In the genomic region with DNA sequence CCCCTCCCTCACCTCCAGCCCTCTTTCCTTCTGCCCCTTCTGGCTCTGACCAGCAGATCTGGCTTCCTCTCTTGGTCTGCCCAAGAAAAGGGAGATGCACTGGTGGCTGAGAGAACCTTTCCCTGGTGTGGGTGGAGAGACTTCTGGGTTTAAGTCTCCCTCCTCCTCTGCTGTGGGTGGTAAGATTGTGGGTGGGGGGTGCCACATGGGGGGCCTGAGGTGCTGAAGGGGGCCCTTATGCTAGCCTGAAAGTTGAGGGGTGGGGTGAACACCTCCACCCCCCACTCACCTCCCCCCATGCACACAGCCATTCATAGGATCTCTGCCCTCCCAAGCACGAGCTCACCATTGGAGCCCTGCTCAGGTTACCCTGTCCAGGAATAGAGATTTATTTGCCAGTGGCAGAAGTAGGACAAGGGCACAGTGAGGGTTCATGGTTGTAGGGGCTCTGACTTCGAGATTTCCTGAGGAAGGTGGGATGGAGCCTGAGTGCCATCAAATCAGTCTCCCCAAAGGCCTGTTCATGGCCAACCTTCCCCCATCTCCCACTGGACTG, we compare ENCODE assay signal across 16 cellular contexts. TPM values are rescaled to one million over a fixed set of nuclear protein-coding genes. Genes with fewer than 3 reads are reported as not detected.
DNase-seq lines count a peak whose midpoint lies in the region; ATAC-seq, FAIRE-seq and TF ChIP-seq lines count a peak whose summit lies in the region.
"Had no signal": no experiment of that assay in that cellular context is flagged by ENCODE, and none has a peak within 500 bp of the region (broad histone marks: within the 10 kb centered on the region; RNA-seq: fewer than 3 reads in every experiment).

No MANE protein-coding gene starts in this region.

- no peak overlapping the region for H2BK15ac ChIP-seq in IMR-90 (ENCODE audit: low read depth, low read length)

- no peak overlapping the region for H2BK20ac ChIP-seq in IMR-90 (ENCODE audit: low read depth, low read length)

- no peaks in the 10 kb centered on the region for H4K20me1 ChIP-seq in IMR-90 (ENCODE audit: insufficient read depth, low read length)

- no peak overlapping the region for H3K56ac ChIP-seq in IMR-90 (ENCODE audit: extremely low read depth, insufficient read depth, low read length)

- POLR2A ChIA-PET in IMR-90 (lab: Charles Lee; ENCODE audit: unreplicated experiment) = no interaction called here

- H3K27ac ChIP-seq in IMR-90 (ENCODE audit: insufficient read depth, low read length) = no peak overlapping the region
- peak overlapping the region in 2 of 4 donors; percentile 35 to 37 for H3K27ac ChIP-seq in gastrocnemius medialis
- H3K27ac ChIP-seq: BLaER1 treated with 17β-estradiol and CSF1 and Interleukin-3, amounts not matched to agents 10 nM and 100 nM; HL-60 had no signal

- CTCF ChIA-PET in IMR-90 (lab: Yijun Ruan, JAX) = no interaction called here

- H3K27me3 Mint-ChIP-seq in nephron progenitor cell (ENCODE audit: low read depth, poor library complexity) = peaks cover 47% of the 10 kb centered on the region

- H3K18ac ChIP-seq in IMR-90 (ENCODE audit: low read depth, low read length) = no peak overlapping the region

- no peak for ATAC-seq in IMR-90 (ENCODE audit: low read depth)
- peak; percentile 73 to 87 for ATAC-seq in gastrocnemius medialis
- no peak for ATAC-seq in HG03571 (IDR thresholded peaks at IDR 0.05; ENCODE audit: unreplicated experiment)
- no peak for ATAC-seq in GM19351 (IDR thresholded peaks at IDR 0.05; ENCODE audit: unreplicated experiment)

- dilution Hi-C loops in IMR-90 (cut with HindIII; ENCODE audit: low sequenced_read_pairs, unreplicated experiment) = no loop called here

- no peak overlapping the region for H3K4me3 ChIP-seq in IMR-90 (ENCODE audit: insufficient read depth, low read depth, low read length)
- no peak overlapping the region for H3K4me3 ChIP-seq in gastrocnemius medialis
- H3K4me3 ChIP-seq: BLaER1 treated with 17β-estradiol and CSF1 and Interleukin-3, amounts not matched to agents 10 nM and 100 nM; HAP-1 had no signal

- no peak overlapping the region for H2AK9ac ChIP-seq in IMR-90 (replicated peaks; ENCODE audit: low read depth, low read length, poor library complexity)

- no peak overlapping the region for H4K8ac ChIP-seq in IMR-90 (ENCODE audit: low read depth in 2 of 2, low read length in 2 of 2)

- no peak overlapping the region for H2AFZ ChIP-seq in IMR-90 (replicated peaks; ENCODE audit: low read length, poor library complexity)

- no peaks in the 10 kb centered on the region for H3K79me1 ChIP-seq in IMR-90 (ENCODE audit: low read depth in 1 of 2, low read length in 2 of 2)

- no peak for FAIRE-seq in GM12892 (lab: Jason Lieb, UNC)
- FAIRE-seq: H1 had no signal

- peaks cover 8% of the 10 kb centered on the region for H3K4me1 ChIP-seq in IMR-90 (ENCODE audit: control insufficient read depth, insufficient read depth, low read length)
- peaks cover 29 to 30% of the 10 kb centered on the region in 2 donors for H3K4me1 ChIP-seq in gastrocnemius medialis

- TF ChIP-seq POLR2A in GM12892 (IDR thresholded peaks at IDR 0.05; ENCODE audit: low read depth, low read length) (no peak), IMR-90 (IDR thresholded peaks at IDR 0.05; ENCODE audit: low read depth, low read length) (no peak), gastrocnemius medialis (IDR thresholded peaks at IDR 0.05) (no peak)

- no peak overlapping the region for H3K14ac ChIP-seq in IMR-90 (replicated peaks; ENCODE audit: low read depth, low read length)

- H3K9me1 ChIP-seq in IMR-90 (ENCODE audit: insufficient read depth, low read length) = no peaks in the 10 kb centered on the region

- H3K27ac Mint-ChIP-seq in nephron progenitor cell = no peak overlapping the region
- H3K27ac Mint-ChIP-seq: CD4-positive, alpha-beta T cell had no signal

- H2BK120ac ChIP-seq in IMR-90 (ENCODE audit: low read depth, low read length) = no peak overlapping the region

- no peak overlapping the region for H4K91ac ChIP-seq in IMR-90 (ENCODE audit: insufficient read depth, low read depth, low read length)

- intact Hi-C loops in IMR-90 (cut with micrococcal nuclease) = no loop called here
- intact Hi-C loops in gastrocnemius medialis (cut with DNase I; ENCODE audit: low total_unique reads) = loop anchor here (2.0 kb wide), 1 partner anchor 15 kb away; no protein-coding TSS in a partner anchor

- H3K4ac ChIP-seq in IMR-90 (ENCODE audit: low read depth, low read length) = no peak overlapping the region

- no peak overlapping the region for H2BK5ac ChIP-seq in IMR-90 (ENCODE audit: low read depth, low read length, poor library complexity, severe bottlenecking)

- no CpG with 5 or more reads among the region's 2 CpGs for WGBS in IMR-90 (ENCODE audit: extremely low coverage in 2 of 2, insufficient read length in 1 of 2), 2 experiments

- peak; percentile 15 for DNase-seq in GM12892 (ENCODE audit: insufficient read length)
- DNase-seq in IMR-90 = no peak
- DNase-seq in nephron progenitor cell = no peak
- no peak for DNase-seq in gastrocnemius medialis
- DNase-seq in KG1 (lab: John Stamatoyannopoulos, UW) = no peak
- DNase-seq: 8988T; ACHN; Calu3; CD4-positive, alpha-beta T cell; DMS 273 treated with DMSO at 0.1 percent for 48 hours had no signal

- H3K9me3 Mint-ChIP-seq in nephron progenitor cell = no peaks in the 10 kb centered on the region
- H3K9me3 Mint-ChIP-seq: CD4-positive, alpha-beta T cell had no signal

- H3K36me3 ChIP-seq in IMR-90 (ENCODE audit: control insufficient read depth, insufficient read depth, low read length) (no peaks in the 10 kb centered on the region), gastrocnemius medialis (no peaks in the 10 kb centered on the region)
- H3K36me3 ChIP-seq: BLaER1 treated with 17β-estradiol and CSF1 and Interleukin-3, amounts not matched to agents 10 nM and 100 nM; HAP-1 had no signal

- H3K4me1 Mint-ChIP-seq in nephron progenitor cell = peaks cover 79% of the 10 kb centered on the region

- H3K23ac ChIP-seq in IMR-90 (ENCODE audit: low read depth, low read length) = peak overlapping the region; percentile 42; the same call in 1 of the 2 replicates

- no TSS peak for BruUV-seq in IMR-90 (replicated peaks; lab: Mats Ljungman, UMichigan)

- peak overlapping the region; percentile 29 for H3K4me3 Mint-ChIP-seq in nephron progenitor cell
- H3K4me3 Mint-ChIP-seq: CD4-positive, alpha-beta T cell had no signal

- H3K9me3 ChIP-seq in IMR-90 (ENCODE audit: control insufficient read depth, insufficient read depth, low read length) (no peaks in the 10 kb centered on the region), gastrocnemius medialis (no peaks in the 10 kb centered on the region)
- H3K9me3 ChIP-seq: BLaER1 treated with 17β-estradiol and CSF1 and Interleukin-3, amounts not matched to agents 10 nM and 100 nM; HAP-1 had no signal

- H3K9ac ChIP-seq in IMR-90 (ENCODE audit: low read depth, low read length) = no peak overlapping the region
- H3K9ac ChIP-seq: BLaER1 treated with 17β-estradiol and CSF1 and Interleukin-3, amounts not matched to agents 10 nM and 100 nM had no signal

- no peaks in the 10 kb centered on the region for H3K36me3 Mint-ChIP-seq in nephron progenitor cell (ENCODE audit: low read depth)

- no peak overlapping the region for H3K4me2 ChIP-seq in IMR-90 (ENCODE audit: low read depth, low read length)

- TF ChIP-seq CTCF in IMR-90 (conservative IDR thresholded peaks at IDR 0.05; ENCODE audit: low read depth, low read length) (no peak), nephron progenitor cell (IDR thresholded peaks at IDR 0.05) (no peak), gastrocnemius medialis (IDR thresholded peaks at IDR 0.05 in 4 of 5, conservative IDR thresholded peaks at IDR 0.05 in 1 of 5) (no peak)

- in situ Hi-C loops in IMR-90 (cut with MboI; ENCODE audit: low sequenced_read_pairs) (no loop called here), gastrocnemius medialis (cut with MboI; ENCODE audit: low sequenced_read_pairs in 4 of 4) (no loop called here)

- H4K5ac ChIP-seq in IMR-90 (ENCODE audit: low read depth, low read length) = no peak overlapping the region

- H2AK5ac ChIP-seq in IMR-90 (ENCODE audit: low read depth, low read length) = no peak overlapping the region

- H3K27me3 ChIP-seq in IMR-90 (ENCODE audit: control insufficient read depth, insufficient read depth, low read length) (peaks cover 47% of the 10 kb centered on the region), gastrocnemius medialis (peaks cover 12 to 23% (median 18%) of the 10 kb centered on the region in 3 donors)

- no peak for TF ChIP-seq RAD21 in IMR-90 (IDR thresholded peaks at IDR 0.05; ENCODE audit: low read length)

TF ChIP-seq in IMR-90, 13 proteins besides CTCF, POLR2A, EP300 and RAD21 (continues in another document):
- TF ChIP-seq CEBPB (IDR thresholded peaks at IDR 0.05; ENCODE audit: low read depth, low read length) (no peak), MAZ (IDR thresholded peaks at IDR 0.05; ENCODE audit: borderline replicate concordance, low read depth, low read length) (no peak), CHD1 (IDR thresholded peaks at IDR 0.05; ENCODE audit: low read depth, low read length) (no peak), MAFK (IDR thresholded peaks at IDR 0.05; ENCODE audit: low read depth, low read length) (no peak)
- TF ChIP-seq, protein P1, sequence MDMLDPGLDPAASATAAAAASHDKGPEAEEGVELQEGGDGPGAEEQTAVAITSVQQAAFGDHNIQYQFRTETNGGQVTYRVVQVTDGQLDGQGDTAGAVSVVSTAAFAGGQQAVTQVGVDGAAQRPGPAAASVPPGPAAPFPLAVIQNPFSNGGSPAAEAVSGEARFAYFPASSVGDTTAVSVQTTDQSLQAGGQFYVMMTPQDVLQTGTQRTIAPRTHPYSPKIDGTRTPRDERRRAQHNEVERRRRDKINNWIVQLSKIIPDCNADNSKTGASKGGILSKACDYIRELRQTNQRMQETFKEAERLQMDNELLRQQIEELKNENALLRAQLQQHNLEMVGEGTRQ (IDR thresholded peaks at IDR 0.05; ENCODE audit: low read depth, low read length) = no peak

RNA-seq across cellular contexts. Expression of a gene that starts 1.7 kb away (rescaled TPM):
- polyA plus RNA-seq in GM12892 (2012; ENCODE audit: missing spikeins) = not detected
- not detected in 2 replicates for total RNA-seq in IMR-90 (2012; rRNA removed)
- 0.02 and 0.03 TPM in 2 replicates for polyA plus RNA-seq in IMR-90 (2012; rRNA removed)
- polyA plus RNA-seq in IMR-90 (2012; cell fraction: cytosol; rRNA removed) = 0.01 and 0.02 TPM in 2 replicates
- 0.02 and 0.08 TPM in 2 replicates for polyA plus RNA-seq in IMR-90 (2012; cell fraction: nucleus; rRNA removed; ENCODE audit: low replicate concordance)
- not detected for total RNA-seq in gastrocnemius medialis
- total RNA-seq: Calu3; CD4-positive, alpha-beta T cell had no signal

RNA-seq across cellular contexts. Expression of a gene that starts 27.4 kb away (rescaled TPM):
- 5,032 TPM for polyA plus RNA-seq in GM12892 (2012; ENCODE audit: missing spikeins)
- total RNA-seq in IMR-90 (2012; rRNA removed) (2,298 and 2,466 TPM in 2 replicates), gastrocnemius medialis (1,000 to 10,000 TPM; 1,960 to 2,584 (median 2,358) TPM)
- 2,030 and 2,101 TPM in 2 replicates for polyA plus RNA-seq in IMR-90 (2012; rRNA removed)
- 3,418 and 5,498 TPM in 2 replicates for polyA plus RNA-seq in IMR-90 (2012; cell fraction: cytosol; rRNA removed)
- polyA plus RNA-seq in IMR-90 (2012; cell fraction: nucleus; rRNA removed; ENCODE audit: low replicate concordance) = 579 and 1,052 TPM in 2 replicates

RNA-seq across cellular contexts. Expression of a gene that starts 30.0 kb away (rescaled TPM):
- 4.6 TPM for polyA plus RNA-seq in GM12892 (2012; ENCODE audit: missing spikeins)
- 2.5 TPM in 2 replicates for total RNA-seq in IMR-90 (2012; rRNA removed)
- 7.3 and 8.6 TPM in 2 replicates for polyA plus RNA-seq in IMR-90 (2012; rRNA removed)
- polyA plus RNA-seq in IMR-90 (2012; cell fraction: cytosol; rRNA removed) = 4.2 and 4.6 TPM in 2 replicates
- 46.8 and 65.5 TPM in 2 replicates for polyA plus RNA-seq in IMR-90 (2012; cell fraction: nucleus; rRNA removed; ENCODE audit: low replicate concordance)
- 100 to 1,000 TPM; 236 to 432 (median 340) TPM for total RNA-seq in gastrocnemius medialis

Comparison
In these comparisons a context has a peak if more than half of its experiments do, and no peak if none do; other contexts are left out.
1. ATAC-seq: peak in gastrocnemius medialis (2 of 2); none in IMR-90 (single experiment), HG03571 (single experiment) and GM19351 (single experiment).
2. RNA of a gene that starts 30.0 kb away (total RNA-seq): 236 to 432 TPM in gastrocnemius medialis; 2.5 TPM in IMR-90; every median in the first group is over 10 times any median in the second.